21 cellular contexts compared by ENCODE assay signal in genomic region chr13:104816716-104817115, GRCh38.
A peak's percentile ranks its signal among the peaks of the same experiment; 100 is the strongest.
DNase-seq lines count a peak whose midpoint lies in the region; ATAC-seq and TF ChIP-seq lines count a peak whose summit lies in the region.
"Had no signal": no experiment of that assay in that cellular context is flagged by ENCODE, and none has a peak within 500 bp of the region (broad histone marks: within the 10 kb centered on the region; RNA-seq: fewer than 3 reads in every experiment).

No MANE protein-coding gene starts in this region.

- no peak overlapping the region for H3K4me3 Mint-ChIP-seq in activated naive CD8-positive, alpha-beta T cell treated with anti-CD3 and anti-CD28 coated beads, Interleukin-2, amount 50 U/mL, for 24 hours
- H3K4me3 Mint-ChIP-seq in activated naive CD8-positive, alpha-beta T cell treated with anti-CD3 and anti-CD28 coated beads for 36 hours: no peak overlapping the region
- no peak overlapping the region for H3K4me3 Mint-ChIP-seq in activated naive CD4-positive, alpha-beta T cell treated with anti-CD3 and anti-CD28 coated beads, Interleukin-2, amount 10 ng/mL, durations not matched to agents 7 days and 5 days
- H3K4me3 Mint-ChIP-seq in H9: no peak overlapping the region
- H3K4me3 Mint-ChIP-seq: IgD-negative memory B cell had no signal

- H3K4me2 ChIP-seq in H9 (ENCODE audit: insufficient read depth, insufficient read length, low read length): no peak overlapping the region
- H3K4me2 ChIP-seq: PC-9 had no signal

- no peak overlapping the region for H3K23ac ChIP-seq in H9 (ENCODE audit: insufficient read length, low read depth, low read length)

- H3K14ac ChIP-seq in H9 (ENCODE audit: insufficient read depth, low read length): no peak overlapping the region

- no peak overlapping the region for H2BK15ac ChIP-seq in H9 (ENCODE audit: low read depth, low read length)

- no peaks in the 10 kb centered on the region for H3K9me3 ChIP-seq in H9 (ENCODE audit: control insufficient read depth, low read depth, low read length)

- H3T11ph ChIP-seq in H9 (ENCODE audit: low read length): no peak overlapping the region

- H4K5ac ChIP-seq in H9 (ENCODE audit: insufficient read length, low read depth, low read length): no peak overlapping the region

- no peaks in the 10 kb centered on the region for H3K27me3 ChIP-seq in H9 (ENCODE audit: insufficient read depth, low read length)

- no peak overlapping the region for H4K91ac ChIP-seq in H9 (ENCODE audit: insufficient read length, low read depth, low read length)

- no peak for ATAC-seq in activated naive CD8-positive, alpha-beta T cell treated with anti-CD3 and anti-CD28 coated beads, Interleukin-2, amount 50 U/mL, for 24 hours
- ATAC-seq: HCT116 had no signal

- no peak overlapping the region for H2BK5ac ChIP-seq in H9 (ENCODE audit: insufficient read length, low read length)

- no peak overlapping the region for H2BK12ac ChIP-seq in H9 (ENCODE audit: insufficient read length, low read depth, low read length)

- WGBS in H9 (ENCODE audit: extremely low coverage, insufficient read length, low lambda C conversion rate): no CpG with 5 or more reads among the region's 3 CpGs

- no peaks in the 10 kb centered on the region for H4K20me1 ChIP-seq in H9 (ENCODE audit: control insufficient read depth, insufficient read depth, insufficient read length)

- H2AK5ac ChIP-seq in H9 (ENCODE audit: insufficient read length, low read length): no peak overlapping the region

- H4K8ac ChIP-seq in H9 (replicated peaks; ENCODE audit: insufficient read length, low read depth, low read length): no peak overlapping the region

- no peak overlapping the region for H2BK20ac ChIP-seq in H9 (ENCODE audit: low read depth, low read length, poor library complexity, severe bottlenecking)

- H3K36me3 Mint-ChIP-seq in activated naive CD8-positive, alpha-beta T cell treated with anti-CD3 and anti-CD28 coated beads, Interleukin-2, amount 50 U/mL, for 24 hours (ENCODE audit: low read depth): no peaks in the 10 kb centered on the region
- no peaks in the 10 kb centered on the region for H3K36me3 Mint-ChIP-seq in activated naive CD8-positive, alpha-beta T cell treated with anti-CD3 and anti-CD28 coated beads for 36 hours
- no peaks in the 10 kb centered on the region for H3K36me3 Mint-ChIP-seq in activated naive CD4-positive, alpha-beta T cell treated with anti-CD3 and anti-CD28 coated beads, Interleukin-2, amount 10 ng/mL, durations not matched to agents 7 days and 5 days
- no peaks in the 10 kb centered on the region for H3K36me3 Mint-ChIP-seq in H9 (ENCODE audit: insufficient read depth in 1 of 3, low read depth in 3 of 3)
- H3K36me3 Mint-ChIP-seq: IgD-negative memory B cell had no signal

- H3K79me1 ChIP-seq in H9 (ENCODE audit: insufficient read depth, low read depth, low read length, poor library complexity, severe bottlenecking): no peaks in the 10 kb centered on the region

- H3K23me2 ChIP-seq in H9 (ENCODE audit: insufficient read length, low read depth, low read length, poor library complexity, severe bottlenecking): no peaks in the 10 kb centered on the region

- peaks cover 2% of the 10 kb centered on the region for H3K4me1 Mint-ChIP-seq in activated naive CD8-positive, alpha-beta T cell treated with anti-CD3 and anti-CD28 coated beads, Interleukin-2, amount 50 U/mL, for 24 hours
- no peaks in the 10 kb centered on the region for H3K4me1 Mint-ChIP-seq in activated naive CD8-positive, alpha-beta T cell treated with anti-CD3 and anti-CD28 coated beads for 36 hours
- no peaks in the 10 kb centered on the region for H3K4me1 Mint-ChIP-seq in activated naive CD4-positive, alpha-beta T cell treated with anti-CD3 and anti-CD28 coated beads, Interleukin-2, amount 10 ng/mL, durations not matched to agents 7 days and 5 days
- peaks cover 1 to 2% of the 10 kb centered on the region in 2 experiments; a peak in 2 of 4 replicates for H3K4me1 Mint-ChIP-seq in H9
- H3K4me1 Mint-ChIP-seq: IgD-negative memory B cell had no signal

- H3K79me2 ChIP-seq in H9 (ENCODE audit: insufficient read depth, low read length): no peaks in the 10 kb centered on the region

- no peak overlapping the region for H3K18ac ChIP-seq in H9 (ENCODE audit: insufficient read length, low read depth, low read length)

- peaks cover 8% of the 10 kb centered on the region for H3K9me3 Mint-ChIP-seq in activated naive CD8-positive, alpha-beta T cell treated with anti-CD3 and anti-CD28 coated beads, Interleukin-2, amount 50 U/mL, for 24 hours
- peaks cover 2% of the 10 kb centered on the region for H3K9me3 Mint-ChIP-seq in activated naive CD8-positive, alpha-beta T cell treated with anti-CD3 and anti-CD28 coated beads for 36 hours
- H3K9me3 Mint-ChIP-seq in activated naive CD4-positive, alpha-beta T cell treated with anti-CD3 and anti-CD28 coated beads, Interleukin-2, amount 10 ng/mL, durations not matched to agents 7 days and 5 days: no peaks in the 10 kb centered on the region
- H3K9me3 Mint-ChIP-seq in H9: no peaks in the 10 kb centered on the region

- DNase-seq in activated naive CD8-positive, alpha-beta T cell treated with anti-CD3 and anti-CD28 coated beads, Interleukin-2, amount 50 U/mL, for 24 hours: no peak
- no peak for DNase-seq in activated naive CD8-positive, alpha-beta T cell treated with anti-CD3 and anti-CD28 coated beads for 36 hours
- DNase-seq in NCI-H446 treated with DMSO at 0.1 percent for 48 hours (lab: John Stamatoyannopoulos, UW) (peak; percentile 27), cerebellum (ENCODE audit: low spot score) (peak; percentile 10), SK-N-DZ (ENCODE audit: low spot score) (no peak), H9 (no peak), T1000 (lab: John Stamatoyannopoulos, UW) (no peak)
- DNase-seq in activated naive CD4-positive, alpha-beta T cell treated with anti-CD3 and anti-CD28 coated beads, Interleukin-2, amount 10 ng/mL, durations not matched to agents 7 days and 5 days: no peak
- DNase-seq: 8988T, ACHN, NCI-H1417, NCI-H1694, NCI-H2029 treated with DMSO at 0.1 percent for 48 hours, NCI-H526 treated with DMSO at 0.1 percent for 48 hours, PC-9, Right ventricle myocardium superior, RPMI8226 had no signal

- no peak overlapping the region for H2AFZ ChIP-seq in H9 (ENCODE audit: low read length)
- H2AFZ ChIP-seq: PC-9 had no signal

- H3K4me1 ChIP-seq in H9 (ENCODE audit: insufficient read depth, low read length): no peaks in the 10 kb centered on the region

- no peak for TF ChIP-seq CTCF in H9 (conservative IDR thresholded peaks at IDR 0.05)

- no peak overlapping the region for H3K27ac ChIP-seq in H9 (ENCODE audit: insufficient read length, low read depth, low read length)
- H3K27ac ChIP-seq: HL-60, PC-9, SK-N-MC had no signal

- H3K27ac Mint-ChIP-seq in activated naive CD8-positive, alpha-beta T cell treated with anti-CD3 and anti-CD28 coated beads, Interleukin-2, amount 50 U/mL, for 24 hours: peak overlapping the region; percentile 5
- no peak overlapping the region for H3K27ac Mint-ChIP-seq in activated naive CD8-positive, alpha-beta T cell treated with anti-CD3 and anti-CD28 coated beads for 36 hours
- H3K27ac Mint-ChIP-seq in activated naive CD4-positive, alpha-beta T cell treated with anti-CD3 and anti-CD28 coated beads, Interleukin-2, amount 10 ng/mL, durations not matched to agents 7 days and 5 days: no peak overlapping the region
- H3K27ac Mint-ChIP-seq in H9: no peak overlapping the region
- H3K27ac Mint-ChIP-seq: IgD-negative memory B cell had no signal

- no peak overlapping the region for H3K56ac ChIP-seq in H9 (ENCODE audit: insufficient read length, low read depth, low read length)

- no peak overlapping the region for H3K9ac ChIP-seq in H9 (ENCODE audit: extremely low read depth, insufficient read length, low read length)

- H2BK120ac ChIP-seq in H9 (ENCODE audit: low read depth, low read length, poor library complexity, severe bottlenecking): no peak overlapping the region

- H3K27me3 Mint-ChIP-seq in activated naive CD8-positive, alpha-beta T cell treated with anti-CD3 and anti-CD28 coated beads, Interleukin-2, amount 50 U/mL, for 24 hours: no peaks in the 10 kb centered on the region
- peaks cover 3% of the 10 kb centered on the region for H3K27me3 Mint-ChIP-seq in activated naive CD8-positive, alpha-beta T cell treated with anti-CD3 and anti-CD28 coated beads for 36 hours
- H3K27me3 Mint-ChIP-seq in activated naive CD4-positive, alpha-beta T cell treated with anti-CD3 and anti-CD28 coated beads, Interleukin-2, amount 10 ng/mL, durations not matched to agents 7 days and 5 days: no peaks in the 10 kb centered on the region
- no peaks in the 10 kb centered on the region for H3K27me3 Mint-ChIP-seq in H9 (ENCODE audit: low read depth)
- H3K27me3 Mint-ChIP-seq: IgD-negative memory B cell had no signal

- CTCF ChIA-PET in activated naive CD4-positive, alpha-beta T cell treated with anti-CD3 and anti-CD28 coated beads, Interleukin-2, amount 10 ng/mL, durations not matched to agents 7 days and 5 days (lab: Charles Lee): no interaction called here

- H3K4ac ChIP-seq in H9 (ENCODE audit: low read depth, low read length): no peak overlapping the region

Comparison
In these comparisons a context has a peak if more than half of its experiments do, and no peak if none do; other contexts are left out.
1. DNase-seq: peak in NCI-H446 treated with DMSO at 0.1 percent for 48 hours (single experiment) and cerebellum (single experiment); none in activated naive CD8-positive, alpha-beta T cell treated with anti-CD3 and anti-CD28 coated beads, Interleukin-2, amount 50 U/mL, for 24 hours (single experiment), activated naive CD8-positive, alpha-beta T cell treated with anti-CD3 and anti-CD28 coated beads for 36 hours (single experiment), SK-N-DZ (single experiment), activated naive CD4-positive, alpha-beta T cell treated with anti-CD3 and anti-CD28 coated beads, Interleukin-2, amount 10 ng/mL, durations not matched to agents 7 days and 5 days (single experiment), H9 (single experiment) and T1000 (single experiment).